27 cellular contexts compared by ENCODE assay signal in the genomic region with DNA sequence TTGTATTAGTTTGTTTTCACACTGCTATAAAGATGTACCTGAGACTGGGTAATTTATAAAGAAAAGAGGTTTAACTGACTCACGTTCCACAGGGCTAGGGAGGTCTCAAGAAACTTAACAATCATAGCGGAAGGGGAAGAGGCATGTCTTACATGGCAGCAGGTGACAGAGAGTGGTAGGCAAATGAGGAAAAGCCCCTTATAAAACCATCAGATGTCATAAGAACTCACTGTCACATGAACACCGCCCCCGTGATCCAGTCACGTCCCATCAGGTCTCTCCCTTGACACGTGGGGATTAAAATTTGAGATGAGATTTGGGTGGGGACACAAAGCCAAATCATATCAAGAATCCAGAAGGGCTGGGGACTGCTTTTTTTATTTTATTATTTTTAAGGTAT.
"Had no signal": no experiment of that assay in that cellular context is flagged by ENCODE, and none has a peak within 500 bp of the region (broad histone marks: within the 10 kb centered on the region; RNA-seq: fewer than 3 reads in every experiment).

No MANE protein-coding gene starts in this region.

- H3K36me3 ChIP-seq: heart left ventricle, left ventricle myocardium inferior, pancreas, prostate gland, suprapubic skin, thoracic aorta, tibial artery, upper lobe of right lung had no signal

- H3K4me2 ChIP-seq: hepatocyte had no signal

- H3K27ac ChIP-seq: heart left ventricle, hepatocyte, left ventricle myocardium inferior, pancreas, prostate gland, skin epidermis, suprapubic skin, thoracic aorta, tibial artery, upper lobe of right lung had no signal

- H3K4me1 ChIP-seq: heart left ventricle, left ventricle myocardium inferior, pancreas, prostate gland, suprapubic skin, tibial artery, upper lobe of right lung had no signal

- H3K9me3 Mint-ChIP-seq: naive thymus-derived CD8-positive, alpha-beta T cell; nephron; stimulated activated naive CD8-positive, alpha-beta T cell treated with anti-CD3 and anti-CD28 coated beads, Interleukin-15, Interleukin-2, amounts not matched to agents 100 ng/mL and 50 ng/mL, for 24 hours had no signal

- H2AFZ ChIP-seq: hepatocyte had no signal

- H3K36me3 Mint-ChIP-seq: naive thymus-derived CD8-positive, alpha-beta T cell had no signal

- H3K4me3 ChIP-seq: heart left ventricle, hepatocyte, left ventricle myocardium inferior, lung, pancreas, prostate gland, skin epidermis, suprapubic skin, thoracic aorta, tibial artery, upper lobe of right lung had no signal

- H3K79me2 ChIP-seq: hepatocyte had no signal

- DNase-seq: heart left ventricle; islet precursor cell; left ventricle myocardium inferior; mesenchymal stem cell; naive thymus-derived CD8-positive, alpha-beta T cell; nucleus accumbens; pancreas; posterior cingulate gyrus; retina; right cardiac atrium; stimulated activated CD4-positive, alpha-beta T cell treated with anti-CD3 and anti-CD28 coated beads, Interleukin-12 subunit alpha, Interleukin-12 subunit beta, amount 100 ng/mL, for 4 hours; stimulated activated CD4-positive, alpha-beta T cell treated with anti-CD3 and anti-CD28 coated beads, Interleukin-15, amount 100 ng/mL, for 24 hours; stimulated activated CD4-positive, alpha-beta T cell treated with anti-CD3 and anti-CD28 coated beads, Interleukin-2, amount 100 ng/mL, for 24 hours; stimulated activated CD4-positive, alpha-beta T cell treated with anti-CD3 and anti-CD28 coated beads, Interleukin-4, amount 100 ng/mL, for 1 hour; stimulated activated naive CD4-positive, alpha-beta T cell; tibial artery; trophoblast cell; upper lobe of right lung had no signal

- H3K27me3 ChIP-seq: heart left ventricle, hepatocyte, pancreas, suprapubic skin, tibial artery, upper lobe of right lung had no signal

- H3K9me3 ChIP-seq: heart left ventricle, left ventricle myocardium inferior, pancreas, prostate gland, suprapubic skin, thoracic aorta, tibial artery, upper lobe of right lung had no signal

- H3K4me3 Mint-ChIP-seq: naive thymus-derived CD8-positive, alpha-beta T cell; nephron; stimulated activated naive CD8-positive, alpha-beta T cell treated with anti-CD3 and anti-CD28 coated beads, Interleukin-15, Interleukin-2, amounts not matched to agents 100 ng/mL and 50 ng/mL, for 24 hours had no signal

- H3K27ac Mint-ChIP-seq: nephron; stimulated activated naive CD8-positive, alpha-beta T cell treated with anti-CD3 and anti-CD28 coated beads, Interleukin-15, Interleukin-2, amounts not matched to agents 100 ng/mL and 50 ng/mL, for 24 hours had no signal

- ATAC-seq: heart left ventricle; naive thymus-derived CD8-positive, alpha-beta T cell; right cardiac atrium; sciatic nerve; upper lobe of right lung had no signal

- H3K27me3 Mint-ChIP-seq: stimulated activated naive CD8-positive, alpha-beta T cell treated with anti-CD3 and anti-CD28 coated beads, Interleukin-15, Interleukin-2, amounts not matched to agents 100 ng/mL and 50 ng/mL, for 24 hours had no signal
